ENCODE assay signal across 8 cellular contexts in genomic region chr14:91349481-91350074, GRCh38.
DNase-seq lines count a peak whose midpoint lies in the region; ATAC-seq and TF ChIP-seq lines count a peak whose summit lies in the region.

No MANE protein-coding gene starts in this region.

- no peak overlapping the region for H3K4me3 ChIP-seq in WERI-Rb-1 (ENCODE audit: low read depth, low read length)

- peak overlapping the region; percentile 90 for H3K27ac Mint-ChIP-seq in memory B cell

- H3K36me3 Mint-ChIP-seq in memory B cell, result peaks cover 4% of the 10 kb centered on the region

- DNase-seq in activated CD4-positive, alpha-beta T cell treated with anti-CD3 and anti-CD28 coated beads, Interleukin-2, amount 50 U/mL, for 1 hour, result peak; percentile 59
- DNase-seq in memory B cell (ENCODE audit: low spot score in 2 of 2) (peak in 1 of 2 donors; percentile 30), NCI-H2171 treated with DMSO at 0.1 percent for 48 hours (lab: John Stamatoyannopoulos, UW) (no peak), C1 segment of cervical spinal cord (lab: John Stamatoyannopoulos, UW) (no peak), WERI-Rb-1 (no peak), NCI-H2029 treated with DMSO at 0.1 percent for 48 hours (lab: John Stamatoyannopoulos, UW) (no peak)

- peak overlapping the region; percentile 58 for H3K4me3 Mint-ChIP-seq in memory B cell

- H3K27me3 ChIP-seq in WERI-Rb-1 (ENCODE audit: insufficient read depth, low read depth, severe bottlenecking), result no peaks in the 10 kb centered on the region

- H3K27me3 Mint-ChIP-seq in memory B cell, result no peaks in the 10 kb centered on the region

- no peaks in the 10 kb centered on the region for H3K9me3 Mint-ChIP-seq in memory B cell

- peaks cover 56% of the 10 kb centered on the region for H3K4me1 Mint-ChIP-seq in memory B cell

- no peaks in the 10 kb centered on the region for H3K9me3 ChIP-seq in WERI-Rb-1 (ENCODE audit: severe bottlenecking)

- H3K36me3 ChIP-seq in WERI-Rb-1, result peaks cover 44% of the 10 kb centered on the region

- ATAC-seq in GM18520 (IDR thresholded peaks at IDR 0.05; ENCODE audit: unreplicated experiment), result peak; percentile 63
- peak; percentile 54 for ATAC-seq in HG02970 (IDR thresholded peaks at IDR 0.05; ENCODE audit: low FRiP score, unreplicated experiment)
- ATAC-seq in memory B cell (ENCODE audit: low read depth), result peak; percentile 74

- H3K27ac ChIP-seq in WERI-Rb-1, result no peak overlapping the region

- TF ChIP-seq CTCF in WERI-Rb-1 (IDR thresholded peaks at IDR 0.05; ENCODE audit: low read depth, low read length), result no peak
